Comparison of ENCODE assay signal across 2 cellular contexts in genomic region chr17:39750131-39751015, GRCh38.
TF ChIP-seq lines count a peak whose summit lies in the region.

No MANE protein-coding gene starts in this region.

TF ChIP-seq in SK-N-SH, 30 proteins besides CTCF, POLR2A, EP300 and RAD21 (continued from another document):
- TF ChIP-seq RXRA (IDR thresholded peaks at IDR 0.05; ENCODE audit: borderline replicate concordance, low read depth): no peak
- no peak for TF ChIP-seq ELF1 (IDR thresholded peaks at IDR 0.05)
- no peak for TF ChIP-seq MEF2A (IDR thresholded peaks at IDR 0.05; ENCODE audit: borderline replicate concordance, low read depth)
- no peak for TF ChIP-seq TEAD4 (IDR thresholded peaks at IDR 0.05; ENCODE audit: borderline replicate concordance, insufficient read depth)
- TF ChIP-seq SIN3A (IDR thresholded peaks at IDR 0.05; ENCODE audit: borderline replicate concordance, low read depth, low read length): no peak
- TF ChIP-seq POLR2AphosphoS5 (IDR thresholded peaks at IDR 0.05; ENCODE audit: low read depth, low read length): no peak
- no peak for TF ChIP-seq TAF1 (IDR thresholded peaks at IDR 0.05; ENCODE audit: borderline replicate concordance, low read depth, low read length)
- TF ChIP-seq FOXJ3 (CRISPR knock-in tag; IDR thresholded peaks at IDR 0.05): no peak
- no peak for TF ChIP-seq USF2 (IDR thresholded peaks at IDR 0.05; ENCODE audit: borderline replicate concordance, low read depth, low read length)
- TF ChIP-seq GABPA (IDR thresholded peaks at IDR 0.05; ENCODE audit: low read depth): no peak
- no peak for TF ChIP-seq MXI1 (IDR thresholded peaks at IDR 0.05; ENCODE audit: low read depth, low read length)

TF ChIP-seq in SK-N-SH treated with all-trans-retinoic acid at 6 μM for 48 hours, 23 proteins besides CTCF, POLR2A, EP300 and RAD21 (continued from another document):
- TF ChIP-seq PATZ1 (CRISPR knock-in tag; IDR thresholded peaks at IDR 0.05; ENCODE audit: borderline replicate concordance): no peak
- no peak for TF ChIP-seq TSHZ2 (CRISPR knock-in tag; IDR thresholded peaks at IDR 0.05)
